In the genomic region with DNA sequence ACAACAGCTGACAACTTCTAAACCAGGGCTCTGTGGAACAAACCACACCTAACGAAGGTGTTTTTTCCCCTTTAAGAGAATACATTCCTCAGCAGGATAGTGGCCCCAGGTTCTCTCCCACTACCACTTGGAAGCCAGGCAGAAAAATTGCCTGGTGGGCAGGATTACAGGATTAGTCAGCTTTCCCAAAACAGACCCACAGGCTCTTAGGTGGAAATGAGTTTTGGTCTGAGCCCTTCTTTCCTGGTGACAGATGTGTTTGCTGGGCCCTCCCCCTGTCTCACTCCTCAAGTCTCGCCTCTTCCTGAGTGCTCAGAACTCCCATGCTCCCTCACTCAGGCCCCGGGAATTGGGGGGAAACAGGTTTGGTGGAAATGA, we compare ENCODE assay signal across 14 cellular contexts.
DNase-seq lines count a peak whose midpoint lies in the region; ATAC-seq and TF ChIP-seq lines count a peak whose summit lies in the region.
"Had no signal": no experiment of that assay in that cellular context is flagged by ENCODE, and none has a peak within 500 bp of the region (broad histone marks: within the 10 kb centered on the region; RNA-seq: fewer than 3 reads in every experiment).

No MANE protein-coding gene starts in this region.

- ATAC-seq in foreskin keratinocyte (peak; percentile 49), GM19463 (IDR thresholded peaks at IDR 0.05; ENCODE audit: unreplicated experiment) (no peak), HG03565 (IDR thresholded peaks at IDR 0.05; ENCODE audit: unreplicated experiment) (no peak)
- ATAC-seq: activated T-cell treated with anti-CD3 and anti-CD28 coated beads, Interleukin-2, amount 50 U/mL, for 72 hours; stimulated activated naive CD8-positive, alpha-beta T cell treated with anti-CD3 and anti-CD28 coated beads, Interleukin-15, amount 100 ng/mL, for 72 hours had no signal

- intact Hi-C loops in adrenal gland (cut with DNase I), result no loop called here

- H3K9me3 ChIP-seq in adrenal gland (replicated peaks in 1 of 3), result no peaks in the 10 kb centered on the region

- H3K4me3 ChIP-seq in adrenal gland, result no peak overlapping the region

- WGBS in adrenal gland, 4 donors, result 81 to 93% (median 86%) methylated on average over 2 to 3 of the region's 3 CpGs

- peaks cover 14% of the 10 kb centered on the region for H3K4me1 ChIP-seq in foreskin keratinocyte
- peaks cover 3 to 55% of the 10 kb centered on the region in 2 donors for H3K4me1 ChIP-seq in adrenal gland (replicated peaks in 1 of 2)

- no peaks in the 10 kb centered on the region for H3K27me3 ChIP-seq in foreskin keratinocyte
- no peaks in the 10 kb centered on the region for H3K27me3 ChIP-seq in adrenal gland

- TF ChIP-seq CTCF in RWPE1 (conservative IDR thresholded peaks at IDR 0.05; ENCODE audit: low read depth) (no peak), foreskin keratinocyte (conservative IDR thresholded peaks at IDR 0.05) (no peak), adrenal gland (IDR thresholded peaks at IDR 0.05) (no peak)

- H3K27ac ChIP-seq in RWPE1 (peak overlapping the region; percentile 82), foreskin keratinocyte (peak overlapping the region; percentile 21), adrenal gland (peak overlapping the region in 2 of 5 donors; percentile 20 to 60)
- H3K27ac ChIP-seq: HL-60 had no signal

- H3K36me3 ChIP-seq in adrenal gland (replicated peaks in 1 of 2), result no peaks in the 10 kb centered on the region

- POLR2A ChIA-PET in RWPE1 (lab: Yijun Ruan, JAX; ENCODE audit: low non-redundant PET), result no interaction called here

- CTCF ChIA-PET in RWPE1 (lab: Yijun Ruan, JAX), result no interaction called here

- DNase-seq in D341Med (ENCODE audit: low spot score) (peak; percentile 66), RWPE1 (ENCODE audit: low spot score) (no peak), foreskin keratinocyte (peak in 1 of 2 donors; percentile 66), renal cortical epithelial cell (ENCODE audit: low read depth) (peak; percentile 55), adrenal gland (no peak), SW 1271 (lab: John Stamatoyannopoulos, UW) (no peak)
- DNase-seq: activated T-cell treated with anti-CD3 and anti-CD28 coated beads, Interleukin-2, amount 50 U/mL, for 72 hours; caudate nucleus; NCI-H1092 treated with DMSO at 0.1 percent for 48 hours; stimulated activated CD4-positive, alpha-beta T cell treated with anti-CD3 and anti-CD28 coated beads, Interleukin-4, amount 100 ng/mL, for 1 hour; stimulated activated naive CD8-positive, alpha-beta T cell treated with anti-CD3 and anti-CD28 coated beads, Interleukin-15, amount 100 ng/mL, for 72 hours had no signal

- TF ChIP-seq POLR2A in adrenal gland (IDR thresholded peaks at IDR 0.05), result no peak

Comparison
In these comparisons a context has a peak if more than half of its experiments do, and no peak if none do; other contexts are left out.
1. DNase-seq: peak in D341Med (single experiment) and renal cortical epithelial cell (single experiment); none in RWPE1 (single experiment), adrenal gland (0 of 7) and SW 1271 (0 of 2).